In genomic region chr16:81875461-81875860, GRCh38 we compare ENCODE assay signal across 27 cellular contexts.
"Had no signal": no experiment of that assay in that cellular context is flagged by ENCODE, and none has a peak within 500 bp of the region (broad histone marks: within the 10 kb centered on the region; RNA-seq: fewer than 3 reads in every experiment).

No MANE protein-coding gene starts in this region.

- H3K9me3 ChIP-seq: breast epithelium, colonic mucosa, esophagus squamous epithelium, gastroesophageal sphincter, heart left ventricle, stomach, suprapubic skin, transverse colon had no signal

- ATAC-seq: activated T-cell treated with anti-CD3 and anti-CD28 coated beads, Interleukin-2, amount 50 U/mL, for 72 hours; effector memory CD8-positive, alpha-beta T cell; gastroesophageal sphincter; heart left ventricle; left cardiac atrium; sciatic nerve; stimulated activated effector memory CD8-positive, alpha-beta T cell treated with anti-CD3 and anti-CD28 coated beads, Interleukin-12 subunit alpha, Interleukin-12 subunit beta, amount 100 ng/mL, for 72 hours had no signal

- H3K4me1 ChIP-seq: breast epithelium, colonic mucosa, gastroesophageal sphincter, suprapubic skin, transverse colon had no signal

- H3K27ac ChIP-seq: breast epithelium, colonic mucosa, dorsolateral prefrontal cortex, esophagus squamous epithelium, gastroesophageal sphincter, heart left ventricle, stomach, suprapubic skin, transverse colon had no signal

- H3K36me3 ChIP-seq: breast epithelium, colonic mucosa, esophagus squamous epithelium, gastroesophageal sphincter, stomach, suprapubic skin, transverse colon had no signal

- H3K27me3 ChIP-seq: breast epithelium, colonic mucosa, dorsolateral prefrontal cortex, esophagus squamous epithelium, stomach, suprapubic skin, transverse colon had no signal

- DNase-seq: activated CD4-positive, alpha-beta memory T cell treated with anti-CD3 and anti-CD28 coated beads for 36 hours; activated CD4-positive, alpha-beta T cell treated with anti-CD3 and anti-CD28 coated beads for 48 hours; activated CD4-positive, CD25-positive, alpha-beta regulatory T cell; activated effector memory CD4-positive, alpha-beta T cell treated with Interleukin-2 at 50 U/mL for 16 hours; activated naive CD4-positive, alpha-beta T cell treated with anti-CD3 and anti-CD28 coated beads for 36 hours; activated naive CD8-positive, alpha-beta T cell treated with anti-CD3 and anti-CD28 coated beads, Interleukin-2, amount 10 ng/mL, durations not matched to agents 7 days and 5 days; activated T-cell treated with anti-CD3 and anti-CD28 coated beads, Interleukin-2, amount 50 U/mL, for 72 hours; amniotic stem cell; colonic mucosa; dorsolateral prefrontal cortex; effector memory CD8-positive, alpha-beta T cell; esophagus squamous epithelium; heart left ventricle; islet precursor cell; left cardiac atrium; occipital lobe; posterior cingulate gyrus; small intestine; stimulated activated CD4-positive, alpha-beta T cell treated with anti-CD3 and anti-CD28 coated beads, Interleukin-2, amount 100 ng/mL, for 24 hours; stomach; T1000; transverse colon had no signal

- H3K4me3 ChIP-seq: breast epithelium, colonic mucosa, dorsolateral prefrontal cortex, esophagus squamous epithelium, gastroesophageal sphincter, heart left ventricle, stomach, suprapubic skin, transverse colon had no signal
